In the genomic region with DNA sequence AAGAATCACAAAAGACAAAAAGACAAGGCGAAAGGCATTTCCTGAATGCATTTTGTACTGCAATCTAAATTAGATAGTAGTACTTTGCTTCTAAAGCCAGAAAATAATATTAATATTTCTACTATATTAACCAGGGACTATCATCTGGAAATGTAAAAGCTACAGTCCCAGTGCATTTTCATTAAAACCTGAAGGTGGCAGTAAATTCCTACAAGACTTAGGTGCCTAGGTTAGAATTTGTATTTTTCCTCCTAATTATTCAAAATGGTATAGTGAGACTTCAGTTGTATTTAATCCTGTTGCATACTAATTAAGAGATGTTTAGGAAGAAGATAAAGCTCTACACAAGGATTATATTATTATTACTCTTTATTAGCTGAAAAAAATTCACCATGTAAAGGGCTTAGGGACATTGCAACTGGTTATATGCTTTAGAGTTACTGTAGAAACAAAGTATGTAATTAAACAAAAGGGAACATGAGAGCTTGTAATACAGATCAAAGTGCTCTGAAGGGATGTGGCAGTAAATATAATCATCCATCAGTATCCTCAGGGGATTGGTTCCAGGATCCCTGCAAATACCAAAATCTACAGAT, we compare ENCODE assay signal across 9 cellular contexts. TPM values are rescaled to one million over a fixed set of nuclear protein-coding genes. Genes with fewer than 3 reads are reported as not detected.
DNase-seq lines count a peak whose midpoint lies in the region; TF ChIP-seq lines count a peak whose summit lies in the region.
"Had no signal": no experiment of that assay in that cellular context is flagged by ENCODE, and none has a peak within 500 bp of the region (broad histone marks: within the 10 kb centered on the region; RNA-seq: fewer than 3 reads in every experiment).

No MANE protein-coding gene starts in this region.

- no peak overlapping the region for H3K4me2 ChIP-seq in neural cell (ENCODE audit: low read length)

- H3K79me2 ChIP-seq in neural cell (replicated peaks; ENCODE audit: insufficient read depth, low read length): no peaks in the 10 kb centered on the region

- no peaks in the 10 kb centered on the region for H3F3A ChIP-seq in neural cell (ENCODE audit: insufficient read depth, low read length, poor library complexity, severe bottlenecking)

- no peaks in the 10 kb centered on the region for H3K27me3 ChIP-seq in neural cell (ENCODE audit: insufficient read depth, low read depth, low read length)
- H3K27me3 ChIP-seq: pancreas had no signal

- H3K4me3 ChIP-seq in neural cell (ENCODE audit: low read length): no peak overlapping the region
- H3K4me3 ChIP-seq: pancreas had no signal

- H3K9me2 ChIP-seq in neural cell (ENCODE audit: insufficient read depth, low read length): no peaks in the 10 kb centered on the region

- H3K36me3 ChIP-seq in neural cell (ENCODE audit: insufficient read depth, low read length): no peaks in the 10 kb centered on the region
- H3K36me3 ChIP-seq: pancreas had no signal

- H3K9ac ChIP-seq in neural cell (ENCODE audit: low read length): no peak overlapping the region

- no peak overlapping the region for H3K27ac ChIP-seq in neural cell (ENCODE audit: low read length)
- H3K27ac ChIP-seq: pancreas had no signal

- in situ Hi-C loops in KBM-7 (cut with MboI; ENCODE audit: low pct_unique_long_range_greater_than_20kb, low sequenced_read_pairs): no loop called here

- TF ChIP-seq EP300 in neural cell (conservative IDR thresholded peaks at IDR 0.05; ENCODE audit: poor library complexity, severe bottlenecking): no peak

- DNase-seq in NCI-H1105 treated with DMSO at 0.1 percent for 48 hours (lab: John Stamatoyannopoulos, UW) (peak; percentile 56), NCI-H1105 (lab: John Stamatoyannopoulos, UW) (no peak), KBM-7 (peak; percentile 11), amniotic epithelial cell (ENCODE audit: low read depth) (peak; percentile 17), Ammon's horn (ENCODE audit: low spot score) (no peak), anterior cingulate cortex (lab: John Stamatoyannopoulos, UW) (no peak)
- DNase-seq in activated CD4-positive, alpha-beta T cell treated with anti-CD3 and anti-CD28 coated beads, Interleukin-2, amount 50 U/mL, for 4 hours: no peak
- DNase-seq: pancreas had no signal

- H3K9me3 ChIP-seq in neural cell (ENCODE audit: low read length): no peaks in the 10 kb centered on the region
- H3K9me3 ChIP-seq: pancreas had no signal

- peak; percentile 79 for TF ChIP-seq RAD21 in neural cell (conservative IDR thresholded peaks at IDR 0.05)

- no peak overlapping the region for H2AFZ ChIP-seq in neural cell (ENCODE audit: low read depth, low read length)

- no peaks in the 10 kb centered on the region for H4K20me1 ChIP-seq in neural cell (ENCODE audit: insufficient read depth)

- peak; percentile 74 for TF ChIP-seq CTCF in neural cell (IDR thresholded peaks at IDR 0.05; ENCODE audit: poor library complexity, severe bottlenecking)

TF ChIP-seq in neural cell, 6 proteins besides CTCF, POLR2A, EP300 and RAD21:
- TF ChIP-seq, protein P1, sequence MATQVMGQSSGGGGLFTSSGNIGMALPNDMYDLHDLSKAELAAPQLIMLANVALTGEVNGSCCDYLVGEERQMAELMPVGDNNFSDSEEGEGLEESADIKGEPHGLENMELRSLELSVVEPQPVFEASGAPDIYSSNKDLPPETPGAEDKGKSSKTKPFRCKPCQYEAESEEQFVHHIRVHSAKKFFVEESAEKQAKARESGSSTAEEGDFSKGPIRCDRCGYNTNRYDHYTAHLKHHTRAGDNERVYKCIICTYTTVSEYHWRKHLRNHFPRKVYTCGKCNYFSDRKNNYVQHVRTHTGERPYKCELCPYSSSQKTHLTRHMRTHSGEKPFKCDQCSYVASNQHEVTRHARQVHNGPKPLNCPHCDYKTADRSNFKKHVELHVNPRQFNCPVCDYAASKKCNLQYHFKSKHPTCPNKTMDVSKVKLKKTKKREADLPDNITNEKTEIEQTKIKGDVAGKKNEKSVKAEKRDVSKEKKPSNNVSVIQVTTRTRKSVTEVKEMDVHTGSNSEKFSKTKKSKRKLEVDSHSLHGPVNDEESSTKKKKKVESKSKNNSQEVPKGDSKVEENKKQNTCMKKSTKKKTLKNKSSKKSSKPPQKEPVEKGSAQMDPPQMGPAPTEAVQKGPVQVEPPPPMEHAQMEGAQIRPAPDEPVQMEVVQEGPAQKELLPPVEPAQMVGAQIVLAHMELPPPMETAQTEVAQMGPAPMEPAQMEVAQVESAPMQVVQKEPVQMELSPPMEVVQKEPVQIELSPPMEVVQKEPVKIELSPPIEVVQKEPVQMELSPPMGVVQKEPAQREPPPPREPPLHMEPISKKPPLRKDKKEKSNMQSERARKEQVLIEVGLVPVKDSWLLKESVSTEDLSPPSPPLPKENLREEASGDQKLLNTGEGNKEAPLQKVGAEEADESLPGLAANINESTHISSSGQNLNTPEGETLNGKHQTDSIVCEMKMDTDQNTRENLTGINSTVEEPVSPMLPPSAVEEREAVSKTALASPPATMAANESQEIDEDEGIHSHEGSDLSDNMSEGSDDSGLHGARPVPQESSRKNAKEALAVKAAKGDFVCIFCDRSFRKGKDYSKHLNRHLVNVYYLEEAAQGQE (IDR thresholded peaks at IDR 0.05; ENCODE audit: borderline replicate concordance): no peak
- TF ChIP-seq SMC3 (conservative IDR thresholded peaks at IDR 0.05; ENCODE audit: poor library complexity): peak; percentile 77
- no peak for TF ChIP-seq TAF1 (IDR thresholded peaks at IDR 0.05; ENCODE audit: low read depth)
- TF ChIP-seq POLR2AphosphoS5 (IDR thresholded peaks at IDR 0.05): no peak

RNA-seq across cellular contexts. Expression of a gene that starts 53.6 kb away (rescaled TPM):
- 29.7 and 30.8 TPM in 2 replicates for polyA plus RNA-seq in neural cell
- polyA minus RNA-seq in neural cell: 24.8 and 28.7 TPM in 2 replicates

Comparison
In these comparisons a context has a peak if more than half of its experiments do, and no peak if none do; other contexts are left out.
1. DNase-seq: peak in NCI-H1105 treated with DMSO at 0.1 percent for 48 hours (single experiment), KBM-7 (single experiment) and amniotic epithelial cell (single experiment); none in NCI-H1105 (single experiment), Ammon's horn (single experiment), anterior cingulate cortex (0 of 58) and activated CD4-positive, alpha-beta T cell treated with anti-CD3 and anti-CD28 coated beads, Interleukin-2, amount 50 U/mL, for 4 hours (0 of 2).